21 cellular contexts compared by ENCODE assay signal in the genomic region with DNA sequence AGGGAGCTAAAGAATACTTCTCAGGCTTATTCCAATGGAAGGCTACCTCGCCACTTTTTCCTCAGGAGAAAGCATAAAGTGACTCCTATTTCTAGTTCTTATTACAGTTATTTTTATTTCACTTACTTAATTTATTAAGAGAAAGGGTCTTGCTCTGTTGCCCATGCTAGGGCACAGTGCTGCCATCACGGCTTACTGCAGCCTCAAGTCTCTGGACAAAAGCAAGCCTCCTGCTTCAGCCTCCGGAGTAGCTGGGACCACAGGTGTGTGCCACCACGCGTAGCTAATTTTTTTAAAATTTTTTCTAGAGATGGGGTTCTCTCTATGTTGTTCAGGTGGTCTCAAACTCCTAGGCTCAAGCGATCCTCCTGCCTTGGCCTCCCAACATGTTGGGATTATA. TPM values are rescaled to one million over a fixed set of nuclear protein-coding genes. Genes with fewer than 3 reads are reported as not detected.
"Had no signal": no experiment of that assay in that cellular context is flagged by ENCODE, and none has a peak within 500 bp of the region (broad histone marks: within the 10 kb centered on the region; RNA-seq: fewer than 3 reads in every experiment).

No MANE protein-coding gene starts in this region.

- H3K27me3 Mint-ChIP-seq: brain; memory B cell; stimulated activated naive CD8-positive, alpha-beta T cell treated with anti-CD3 and anti-CD28 coated beads, Interleukin-15, Interleukin-2, amounts not matched to agents 100 ng/mL and 50 ng/mL, for 24 hours had no signal

- H3K9me3 ChIP-seq: colonic mucosa, gastrocnemius medialis, heart left ventricle, prostate gland, transverse colon, uterus had no signal

- H3K4me1 Mint-ChIP-seq: brain had no signal

- H3K27me3 ChIP-seq: colonic mucosa, gastrocnemius medialis, transverse colon, uterus had no signal

- FAIRE-seq: endometrium had no signal

- H3K4me3 ChIP-seq: colonic mucosa, gastrocnemius medialis, heart left ventricle, prostate gland, transverse colon, uterus had no signal

- DNase-seq: activated CD4-positive, alpha-beta T cell treated with anti-CD3 and anti-CD28 coated beads, Interleukin-2, amount 50 U/mL, for 4 hours; activated gamma-delta T cell treated with Interleukin-2 at 50 U/mL for 16 hours; activated T-cell treated with anti-CD3 and anti-CD28 coated beads for 4 hours; central memory CD4-positive, alpha-beta T cell; colonic mucosa; gastrocnemius medialis; heart left ventricle; right cardiac atrium; T-helper 2 cell; transverse colon; uterus had no signal

- H3K36me3 Mint-ChIP-seq: brain had no signal

- H3K4me3 Mint-ChIP-seq: activated T-helper 1 cell treated with anti-CD3 and anti-CD28 coated beads, Interleukin-12 subunit alpha, Interleukin-12 subunit beta, Interleukin-2, Interleukin-4 antibody, amounts not matched to agents 30 ng/mL and 10 ng/mL and 1 ng/mL, durations not matched to agents 14 hours and 24 hours and 36 hours; brain; memory B cell; stimulated activated naive CD8-positive, alpha-beta T cell treated with anti-CD3 and anti-CD28 coated beads, Interleukin-15, Interleukin-2, amounts not matched to agents 100 ng/mL and 50 ng/mL, for 24 hours had no signal

- H3K36me3 ChIP-seq: colonic mucosa, gastrocnemius medialis, heart left ventricle, prostate gland, transverse colon, uterus had no signal

- H3K27ac Mint-ChIP-seq: activated T-helper 1 cell treated with anti-CD3 and anti-CD28 coated beads, Interleukin-12 subunit alpha, Interleukin-12 subunit beta, Interleukin-2, Interleukin-4 antibody, amounts not matched to agents 30 ng/mL and 10 ng/mL and 1 ng/mL, durations not matched to agents 14 hours and 24 hours and 36 hours; brain; memory B cell had no signal

- ATAC-seq: gastrocnemius medialis, heart left ventricle had no signal

- H3K27ac ChIP-seq: colonic mucosa, gastrocnemius medialis, heart left ventricle, prostate gland, transverse colon, uterus had no signal

- H3K4me1 ChIP-seq: colonic mucosa, gastrocnemius medialis, prostate gland, transverse colon, uterus had no signal

RNA-seq across cellular contexts. Expression of gene CHRNA9, which starts 36.0 kb away (rescaled TPM):
- total RNA-seq: activated T-helper 1 cell treated with anti-CD3 and anti-CD28 coated beads, Interleukin-12 subunit alpha, Interleukin-12 subunit beta, Interleukin-2, Interleukin-4 antibody, amounts not matched to agents 30 ng/mL and 10 ng/mL and 1 ng/mL, durations not matched to agents 14 hours and 24 hours and 36 hours; colonic mucosa; gastrocnemius medialis; heart left ventricle; liver; osteocyte; prostate gland; right cardiac atrium; skeletal muscle tissue; transverse colon; uterus had no signal
- polyA plus RNA-seq: esophagus, heart left ventricle, liver, right cardiac atrium had no signal
